In the genomic region with DNA sequence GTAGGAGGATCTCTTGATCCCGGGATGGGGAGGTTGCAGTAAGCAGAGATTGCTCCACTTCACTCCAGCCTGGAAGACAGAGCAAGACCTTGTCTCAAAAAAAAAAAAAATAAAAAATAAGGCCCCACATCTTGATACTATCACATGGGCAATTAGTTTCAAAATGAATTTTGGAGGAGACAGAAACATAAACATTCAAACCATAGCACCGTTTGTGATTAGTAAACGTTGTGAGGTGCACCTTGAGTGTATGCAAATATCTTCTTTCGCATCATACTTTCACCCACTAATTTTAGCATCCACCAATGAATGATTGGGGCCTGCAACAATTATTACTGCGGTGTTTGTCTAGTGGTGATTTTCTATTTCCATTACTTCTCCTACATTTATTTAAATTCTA, we compare ENCODE assay signal across 20 cellular contexts.
DNase-seq lines count a peak whose midpoint lies in the region; ATAC-seq and TF ChIP-seq lines count a peak whose summit lies in the region.
"Had no signal": no experiment of that assay in that cellular context is flagged by ENCODE, and none has a peak within 500 bp of the region (broad histone marks: within the 10 kb centered on the region; RNA-seq: fewer than 3 reads in every experiment).

No MANE protein-coding gene starts in this region.

- ATAC-seq in GM19463 (IDR thresholded peaks at IDR 0.05; ENCODE audit: unreplicated experiment), result peak; percentile 32
- peak; percentile 57 for ATAC-seq in HG02884 (IDR thresholded peaks at IDR 0.05; ENCODE audit: unreplicated experiment)
- ATAC-seq in GM18502 (IDR thresholded peaks at IDR 0.05; ENCODE audit: poor library complexity, unreplicated experiment), result no peak
- ATAC-seq: K562; natural killer cell treated with Interleukin-12 subunit alpha and Interleukin-12 subunit beta and Interleukin-15 and Interleukin-18, amount 100 ng/mL, for 72 hours had no signal

- no peak for TF ChIP-seq CTCF in GM13976 (IDR thresholded peaks at IDR 0.05; ENCODE audit: borderline replicate concordance, control extremely low read depth, extremely low read depth, insufficient read depth, missing control alignments)

- DNase-seq in GM13976 (ENCODE audit: low spot score), result peak; percentile 57
- DNase-seq in NAMALWA (ENCODE audit: low spot score), result peak; percentile 28
- DNase-seq in GM03348 (ENCODE audit: low spot score), result no peak
- no peak for DNase-seq in DMS153 treated with DMSO at 0.1 percent for 48 hours (lab: John Stamatoyannopoulos, UW; ENCODE audit: unreplicated experiment)
- no peak for DNase-seq in OCI-M2 (lab: John Stamatoyannopoulos, UW; ENCODE audit: unreplicated experiment)
- DNase-seq: activated CD4-positive, alpha-beta T cell treated with anti-CD3 and anti-CD28 coated beads for 48 hours; activated naive CD4-positive, alpha-beta T cell treated with anti-CD3 and anti-CD28 coated beads for 36 hours; CD4-positive, alpha-beta memory T cell; DMS79; H7; mesendoderm; Peyer's patch; posterior cingulate gyrus; stimulated activated CD4-positive, alpha-beta T cell treated with anti-CD3 and anti-CD28 coated beads, Interleukin-4, amount 100 ng/mL, for 4 hours; stimulated activated CD8-positive, alpha-beta memory T cell treated with anti-CD3 and anti-CD28 coated beads, Interleukin-4, amount 100 ng/mL, for 48 hours had no signal

- in situ Hi-C loops in GM13976 (cut with MboI; ENCODE audit: low sequenced_read_pairs, unreplicated experiment), result no loop called here

Comparison
In these comparisons a context has a peak if more than half of its experiments do, and no peak if none do; other contexts are left out.
1. DNase-seq: peak in GM13976 (single experiment) and NAMALWA (single experiment); none in GM03348 (single experiment), DMS153 treated with DMSO at 0.1 percent for 48 hours (single experiment) and OCI-M2 (single experiment).